19 cellular contexts compared by ENCODE assay signal in the genomic region with DNA sequence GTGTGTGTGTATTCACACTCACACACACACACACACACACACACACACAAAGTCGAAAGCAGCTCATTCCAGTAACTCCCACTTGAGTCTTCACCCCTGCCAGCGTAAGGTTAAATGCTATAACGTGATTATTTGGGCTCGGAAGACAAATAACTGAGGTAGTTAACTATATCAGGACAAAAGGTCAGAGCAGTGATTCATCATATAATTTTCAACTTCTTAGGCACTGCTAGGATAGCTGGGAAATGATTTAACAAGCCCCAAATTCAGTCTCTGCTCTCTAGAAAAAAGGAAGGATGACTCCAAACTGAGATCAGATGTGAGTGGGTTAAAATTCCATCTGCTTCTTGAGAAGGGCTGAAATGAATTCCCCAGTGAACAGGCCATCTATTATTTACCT. TPM values are rescaled to one million over a fixed set of nuclear protein-coding genes. Genes with fewer than 3 reads are reported as not detected.
"Had no signal": no experiment of that assay in that cellular context is flagged by ENCODE, and none has a peak within 500 bp of the region (broad histone marks: within the 10 kb centered on the region; RNA-seq: fewer than 3 reads in every experiment).

No MANE protein-coding gene starts in this region.

- DNase-seq: activated CD4-positive, alpha-beta T cell treated with anti-CD3 and anti-CD28 coated beads, Interleukin-2, amount 50 U/mL, for 1 hour; activated CD4-positive, CD25-positive, alpha-beta regulatory T cell; activated naive CD4-positive, alpha-beta T cell treated with anti-CD3 and anti-CD28 coated beads for 36 hours; activated T-cell treated with anti-CD3 and anti-CD28 coated beads for 4 hours; body of pancreas; effector memory CD8-positive, alpha-beta T cell; head of caudate nucleus; mammary epithelial cell; ovary; stomach; T-helper 17 cell had no signal

- ATAC-seq: activated T-helper 17 cell treated with anti-CD3 and anti-CD28 coated beads, Interleukin-2, amount 50 U/mL, for 72 hours; body of pancreas; effector memory CD8-positive, alpha-beta T cell; left lobe of liver; natural killer cell treated with Interleukin-12 subunit alpha and Interleukin-12 subunit beta and Interleukin-15 and Interleukin-18, amount 100 ng/mL, for 72 hours; T-helper 17 cell had no signal

- H3K4me1 ChIP-seq: body of pancreas had no signal

- H3K36me3 ChIP-seq: ovary, stomach, thoracic aorta had no signal

- H3K27me3 ChIP-seq: body of pancreas, ovary, stomach had no signal

- H3K4me3 ChIP-seq: body of pancreas, ovary, stomach, thoracic aorta had no signal

- H3K9me3 ChIP-seq: body of pancreas, ovary, stomach, thoracic aorta had no signal

- H3K27ac ChIP-seq: body of pancreas, ovary, stomach, thoracic aorta had no signal

RNA-seq across cellular contexts. Expression of a gene that starts 30.7 kb away (rescaled TPM):
- total RNA-seq: activated CD8-positive, alpha-beta memory T cell treated with anti-CD3 and anti-CD28 coated beads for 36 hours; activated naive CD4-positive, alpha-beta T cell treated with anti-CD3 and anti-CD28 coated beads for 36 hours; activated T-helper 17 cell treated with anti-CD3 and anti-CD28 coated beads, Interleukin-2, amount 50 U/mL, for 72 hours; body of pancreas; epithelial cell of proximal tubule; left lobe of liver; mammary epithelial cell; natural killer cell treated with Interleukin-12 subunit alpha and Interleukin-12 subunit beta and Interleukin-15 and Interleukin-18, amount 100 ng/mL, for 72 hours; ovary; skeletal muscle tissue; stomach; T-helper 17 cell; thoracic aorta had no signal
- polyA plus RNA-seq: adipose tissue, mammary epithelial cell, stomach had no signal
